ENCODE assay signal across 13 cellular contexts in genomic region chr10:58651040-58651439, GRCh38.
DNase-seq lines count a peak whose midpoint lies in the region; ATAC-seq and TF ChIP-seq lines count a peak whose summit lies in the region.
"Had no signal": no experiment of that assay in that cellular context is flagged by ENCODE, and none has a peak within 500 bp of the region (broad histone marks: within the 10 kb centered on the region; RNA-seq: fewer than 3 reads in every experiment).

No MANE protein-coding gene starts in this region.

- H3K27ac ChIP-seq in gastroesophageal sphincter = peak overlapping the region; percentile 20 to 52 (median 35)
- H3K27ac ChIP-seq in smooth muscle cell (ENCODE audit: low read depth) = peak overlapping the region; percentile 46
- H3K27ac ChIP-seq: right lobe of liver, WERI-Rb-1 had no signal

- H3K4me2 ChIP-seq in smooth muscle cell = peak overlapping the region; percentile 73

- H2AFZ ChIP-seq in smooth muscle cell (ENCODE audit: low read depth) = no peak overlapping the region

- peaks cover 5% of the 10 kb centered on the region for H3K79me2 ChIP-seq in smooth muscle cell (ENCODE audit: low read depth)

- in situ Hi-C loops in SK-MEL-5 (cut with HindIII; ENCODE audit: low pct_unique_long_range_greater_than_20kb, low sequenced_read_pairs) = no loop called here

- no peaks in the 10 kb centered on the region for H3K9me3 ChIP-seq in gastroesophageal sphincter
- H3K9me3 ChIP-seq in smooth muscle cell (replicated peaks; ENCODE audit: low read depth) = no peaks in the 10 kb centered on the region
- H3K9me3 ChIP-seq: left lung, right lobe of liver had no signal

- H3K4me3 ChIP-seq in gastroesophageal sphincter = no peak overlapping the region
- H3K4me3 ChIP-seq in smooth muscle cell = no peak overlapping the region
- H3K4me3 ChIP-seq: left lung, right lobe of liver had no signal

- no peak for TF ChIP-seq POLR2A in gastroesophageal sphincter (IDR thresholded peaks at IDR 0.05)

- H3K27me3 ChIP-seq in gastroesophageal sphincter = no peaks in the 10 kb centered on the region
- no peaks in the 10 kb centered on the region for H3K27me3 ChIP-seq in smooth muscle cell (ENCODE audit: low read depth)
- H3K27me3 ChIP-seq: left lung, right lobe of liver had no signal

- no peak overlapping the region for H3K9ac ChIP-seq in smooth muscle cell (ENCODE audit: low read depth)

- H3K36me3 ChIP-seq in gastroesophageal sphincter (no peaks in the 10 kb centered on the region), smooth muscle cell (ENCODE audit: low read depth) (no peaks in the 10 kb centered on the region)
- H3K36me3 ChIP-seq: left lung, right lobe of liver, WERI-Rb-1 had no signal

- H4K20me1 ChIP-seq in smooth muscle cell (ENCODE audit: low read depth) = peaks cover 3% of the 10 kb centered on the region

- H3K4me1 ChIP-seq in gastroesophageal sphincter = peaks cover 7 to 63% (median 23%) of the 10 kb centered on the region in 3 donors
- peaks cover 16% of the 10 kb centered on the region for H3K4me1 ChIP-seq in smooth muscle cell (ENCODE audit: low read depth)
- H3K4me1 ChIP-seq: right lobe of liver had no signal

- TF ChIP-seq CTCF in gastroesophageal sphincter (IDR thresholded peaks at IDR 0.05) (no peak), smooth muscle cell (IDR thresholded peaks at IDR 0.05; ENCODE audit: borderline replicate concordance, insufficient read depth, poor library complexity, severe bottlenecking) (no peak)

- peaks cover 28% of the 10 kb centered on the region for H3F3A ChIP-seq in smooth muscle cell (ENCODE audit: low read depth)

- TF ChIP-seq EP300 in gastroesophageal sphincter (IDR thresholded peaks at IDR 0.05) = no peak

- no peak for ATAC-seq in gastroesophageal sphincter
- no peak for ATAC-seq in GM21526 (IDR thresholded peaks at IDR 0.05; ENCODE audit: low FRiP score, unreplicated experiment)
- ATAC-seq: left lung had no signal

- 0 to 8% methylated on average over 4 of the region's 5 CpGs for WGBS in gastroesophageal sphincter (ENCODE audit: low coverage in 1 of 2), 2 donors
- WGBS in smooth muscle cell (ENCODE audit: low lambda C conversion rate) = 11% methylated on average over 5 of the region's 5 CpGs

- peak in 2 of 3 experiments; percentile 14 to 57 for DNase-seq in NCI-H1417 (lab: John Stamatoyannopoulos, UW)
- no peak for DNase-seq in NCI-H1417 treated with DMSO at 0.1 percent for 48 hours (lab: John Stamatoyannopoulos, UW)
- DNase-seq in SK-MEL-5 (ENCODE audit: low read depth, low spot score) = peak; percentile 77
- no peak for DNase-seq in smooth muscle cell (lab: John Stamatoyannopoulos, UW; ENCODE audit: unreplicated experiment)
- DNase-seq in stimulated activated CD4-positive, alpha-beta T cell treated with anti-CD3 and anti-CD28 coated beads, Interleukin-2, amount 100 ng/mL, for 48 hours = no peak
- DNase-seq in NCI-H524 (lab: John Stamatoyannopoulos, UW) = no peak
- DNase-seq: 8988T, activated gamma-delta T cell, left lung, right lobe of liver, WERI-Rb-1 had no signal

Comparison
In these comparisons a context has a peak if more than half of its experiments do, and no peak if none do; other contexts are left out.
1. DNase-seq: peak in NCI-H1417 (2 of 3) and SK-MEL-5 (single experiment); none in NCI-H1417 treated with DMSO at 0.1 percent for 48 hours (single experiment), smooth muscle cell (single experiment), stimulated activated CD4-positive, alpha-beta T cell treated with anti-CD3 and anti-CD28 coated beads, Interleukin-2, amount 100 ng/mL, for 48 hours (0 of 2) and NCI-H524 (0 of 2).